24 cellular contexts compared by ENCODE assay signal in genomic region chr5:148208226-148208625, GRCh38. TPM values are rescaled to one million over a fixed set of nuclear protein-coding genes. Genes with fewer than 3 reads are reported as not detected.
A peak's percentile ranks its signal among the peaks of the same experiment; 100 is the strongest.
DNase-seq lines count a peak whose midpoint lies in the region; ATAC-seq, FAIRE-seq and TF ChIP-seq lines count a peak whose summit lies in the region.
"Had no signal": no experiment of that assay in that cellular context is flagged by ENCODE, and none has a peak within 500 bp of the region (broad histone marks: within the 10 kb centered on the region; RNA-seq: fewer than 3 reads in every experiment).

No MANE protein-coding gene starts in this region.

- H3K27me3 ChIP-seq in right cardiac atrium (ENCODE audit: control insufficient read depth, insufficient read depth), result no peaks in the 10 kb centered on the region
- no peaks in the 10 kb centered on the region for H3K27me3 ChIP-seq in left ventricle myocardium inferior (ENCODE audit: low read depth)
- no peaks in the 10 kb centered on the region for H3K27me3 ChIP-seq in MM.1S (replicated peaks; ENCODE audit: insufficient read depth, low read length)
- H3K27me3 ChIP-seq: BLaER1 had no signal

- intact Hi-C loops in right cardiac atrium (cut with DNase I) (no loop called here), left ventricle myocardium inferior (cut with micrococcal nuclease) (no loop called here), sciatic nerve (cut with DNase I) (no loop called here)

- peak; percentile 6 for FAIRE-seq in frontal cortex (lab: Jason Lieb, UNC)
- peak; percentile 37 for FAIRE-seq in urothelium cell line (lab: Jason Lieb, UNC)
- FAIRE-seq: GM12892, GM18507, HTR-8/SVneo had no signal

- no peak for DNase-seq in right cardiac atrium
- DNase-seq in left ventricle myocardium inferior, result no peak
- peak; percentile 67 for DNase-seq in epithelial cell of esophagus (ENCODE audit: low read depth)
- DNase-seq in frontal cortex (ENCODE audit: low spot score in 2 of 2), result no peak
- no peak for DNase-seq in urothelium cell line (ENCODE audit: low spot score)
- no peak for DNase-seq in NCI-H2081 (lab: John Stamatoyannopoulos, UW)
- no peak for DNase-seq in MM.1S
- no peak for DNase-seq in sciatic nerve (ENCODE audit: low spot score)
- DNase-seq: 8988T; CD4-positive, alpha-beta memory T cell; DMS153; DMS79; GDM1; GM23248 had no signal

- H3K4me3 ChIP-seq in right cardiac atrium (ENCODE audit: low read length), result no peak overlapping the region
- no peak overlapping the region for H3K4me3 ChIP-seq in left ventricle myocardium inferior
- no peak overlapping the region for H3K4me3 ChIP-seq in epithelial cell of esophagus (ENCODE audit: low read length)
- no peak overlapping the region for H3K4me3 ChIP-seq in MM.1S (ENCODE audit: low read length)
- H3K4me3 ChIP-seq: BLaER1, GM23248, HAP-1 had no signal

- H3K36me3 ChIP-seq in left ventricle myocardium inferior (no peaks in the 10 kb centered on the region), MM.1S (replicated peaks; ENCODE audit: insufficient read depth, low read length) (no peaks in the 10 kb centered on the region)
- H3K36me3 ChIP-seq: BLaER1, HAP-1 had no signal

- no peaks in the 10 kb centered on the region for H4K20me1 ChIP-seq in MM.1S (ENCODE audit: insufficient read depth, low read length)
- H4K20me1 ChIP-seq: BLaER1 had no signal

- no peak overlapping the region for H3K9ac ChIP-seq in MM.1S (ENCODE audit: low read length)
- H3K9ac ChIP-seq: BLaER1, GM23248 had no signal

- ATAC-seq in right cardiac atrium (peak; percentile 19 to 35), sciatic nerve (no peak)

- no peaks in the 10 kb centered on the region; the same call in 1 of the 2 replicates for H3K9me2 ChIP-seq in MM.1S (replicated peaks; ENCODE audit: insufficient read depth, low read length)

- H3F3A ChIP-seq in MM.1S (ENCODE audit: insufficient read depth, low read length), result no peaks in the 10 kb centered on the region

- H3K9me3 ChIP-seq in right cardiac atrium (ENCODE audit: control insufficient read depth, low read length), result no peaks in the 10 kb centered on the region
- no peaks in the 10 kb centered on the region for H3K9me3 ChIP-seq in left ventricle myocardium inferior (replicated peaks)
- no peaks in the 10 kb centered on the region for H3K9me3 ChIP-seq in MM.1S (replicated peaks; ENCODE audit: insufficient read depth, low read length)
- H3K9me3 ChIP-seq: BLaER1, HAP-1 had no signal

- H3K4me1 ChIP-seq in right cardiac atrium (ENCODE audit: control insufficient read depth, insufficient read depth, low read length) (peaks cover 2% of the 10 kb centered on the region), left ventricle myocardium inferior (peaks cover 11% of the 10 kb centered on the region), MM.1S (ENCODE audit: low read length) (no peaks in the 10 kb centered on the region)
- H3K4me1 ChIP-seq: BLaER1, HAP-1 had no signal

- TF ChIP-seq CTCF in left ventricle myocardium inferior (IDR thresholded peaks at IDR 0.05; ENCODE audit: borderline replicate concordance) (no peak), epithelial cell of esophagus (IDR thresholded peaks at IDR 0.05; ENCODE audit: insufficient read depth, low read depth, low read length, missing control alignments) (no peak), MM.1S (IDR thresholded peaks at IDR 0.05; ENCODE audit: low read length) (no peak)

- no peaks in the 10 kb centered on the region for H3K79me2 ChIP-seq in MM.1S (ENCODE audit: low read length)

- no peak overlapping the region for H2AFZ ChIP-seq in MM.1S (ENCODE audit: low read length)
- H2AFZ ChIP-seq: GM23248 had no signal

- no peak overlapping the region for H3K27ac ChIP-seq in right cardiac atrium (ENCODE audit: low read length)
- no peak overlapping the region for H3K27ac ChIP-seq in left ventricle myocardium inferior (replicated peaks)
- no peak overlapping the region for H3K27ac ChIP-seq in MM.1S (ENCODE audit: low read length)
- H3K27ac ChIP-seq: BLaER1, GM23248 had no signal

- no peak overlapping the region for H3K4me2 ChIP-seq in MM.1S (ENCODE audit: low read depth, low read length)
- H3K4me2 ChIP-seq: BLaER1 had no signal

RNA-seq across cellular contexts. Expression of gene SPINK6, which starts 5.4 kb away (rescaled TPM):
- total RNA-seq in right cardiac atrium (not detected), left ventricle myocardium inferior (not detected), frontal cortex (not detected), sciatic nerve (not detected)
- not detected for polyA plus RNA-seq in right cardiac atrium
- total RNA-seq: A673; CD4-positive, alpha-beta memory T cell; Daoy; GM23248; H4 had no signal
- polyA plus RNA-seq: AG04450; CD14-positive monocyte; CD4-positive, alpha-beta memory T cell; GM23248 had no signal

RNA-seq across cellular contexts. Expression of gene MARCOL, which starts 30.1 kb away (rescaled TPM):
- total RNA-seq in right cardiac atrium (not detected), left ventricle myocardium inferior (not detected), frontal cortex (not detected), sciatic nerve (not detected)
- polyA plus RNA-seq in right cardiac atrium, result not detected
- total RNA-seq: A673; CD4-positive, alpha-beta memory T cell; Daoy; GM23248; H4 had no signal
- polyA plus RNA-seq: AG04450; CD14-positive monocyte; CD4-positive, alpha-beta memory T cell; GM23248 had no signal

RNA-seq across cellular contexts. Expression of gene SPINK14, which starts 39.9 kb away (rescaled TPM):
- total RNA-seq in right cardiac atrium (not detected), left ventricle myocardium inferior (not detected), frontal cortex (not detected), sciatic nerve (not detected)
- polyA plus RNA-seq in right cardiac atrium, result not detected
- total RNA-seq: A673; CD4-positive, alpha-beta memory T cell; Daoy; GM23248; H4 had no signal
- polyA plus RNA-seq: AG04450; CD14-positive monocyte; CD4-positive, alpha-beta memory T cell; GM23248 had no signal
